Comparison of ENCODE assay signal across 8 cellular contexts in the genomic region with DNA sequence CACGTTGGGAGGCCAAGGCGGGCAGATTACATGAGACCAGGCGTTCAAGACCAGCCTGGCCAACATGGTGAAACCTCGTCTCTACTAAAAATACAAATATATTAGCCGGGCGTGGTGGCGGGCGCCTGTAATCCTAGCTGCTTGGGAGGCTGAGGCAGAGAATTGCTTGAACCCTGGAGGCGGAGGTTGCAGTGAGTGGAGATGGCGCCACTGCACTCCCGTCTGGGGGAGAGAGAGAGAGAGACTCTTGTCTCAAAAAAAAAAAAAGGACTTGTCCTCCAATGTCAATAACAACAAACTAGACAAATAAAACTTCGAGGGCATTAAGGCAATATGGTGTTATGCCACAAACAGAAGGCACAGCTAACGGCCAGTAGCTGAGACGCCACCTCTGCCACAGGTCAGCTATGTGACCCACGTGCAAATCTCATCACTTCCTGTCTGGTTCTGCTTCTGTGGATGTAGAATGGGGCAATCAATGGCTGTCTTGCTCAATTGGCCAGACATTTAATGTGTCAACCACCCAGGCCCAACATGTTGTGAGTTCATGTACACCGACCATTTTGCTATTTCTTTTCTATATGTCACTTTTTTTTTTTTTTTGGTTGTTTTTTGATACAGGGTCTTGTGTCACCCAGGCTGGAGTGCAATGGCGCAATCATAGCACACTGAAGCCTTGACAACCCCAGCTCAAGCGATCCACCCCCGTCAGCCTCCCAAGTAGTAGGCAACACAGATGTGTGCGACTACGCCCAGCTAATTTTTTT. TPM values are rescaled to one million over a fixed set of nuclear protein-coding genes. Genes with fewer than 3 reads are reported as not detected.
DNase-seq lines count a peak whose midpoint lies in the region; ATAC-seq lines count a peak whose summit lies in the region.

No MANE protein-coding gene starts in this region.

- intact Hi-C loops in posterior vena cava (cut with DNase I): no loop called here

- peak overlapping the region; percentile 93 for H3K4me3 ChIP-seq in MG63

- peak overlapping the region; percentile 90 to 97 for H3K4me3 Mint-ChIP-seq in activated T-cell treated with anti-CD3 and anti-CD28 coated beads, Interleukin-2, amount 50 U/mL, for 72 hours

- H3K27ac Mint-ChIP-seq in activated T-cell treated with anti-CD3 and anti-CD28 coated beads, Interleukin-2, amount 50 U/mL, for 72 hours: peak overlapping the region; percentile 98

- H3K36me3 Mint-ChIP-seq in activated T-cell treated with anti-CD3 and anti-CD28 coated beads, Interleukin-2, amount 50 U/mL, for 72 hours (ENCODE audit: insufficient read depth in 2 of 2): peaks cover 3 to 7% of the 10 kb centered on the region in 2 donors

- DNase-seq in NCI-H146 (lab: John Stamatoyannopoulos, UW) (peak; percentile 52), NCI-H146 treated with DMSO at 0.1 percent for 48 hours (lab: John Stamatoyannopoulos, UW; ENCODE audit: unreplicated experiment) (no peak), MG63 (peak; percentile 54), glomerular visceral epithelial cell (ENCODE audit: extremely low spot score) (peak; percentile 22), posterior vena cava (ENCODE audit: low spot score) (peak; percentile 85), NCI-H187 treated with DMSO at 0.1 percent for 48 hours (lab: John Stamatoyannopoulos, UW) (no peak)
- peak; percentile 17 to 27 for DNase-seq in activated T-cell treated with anti-CD3 and anti-CD28 coated beads, Interleukin-2, amount 50 U/mL, for 72 hours

- no peaks in the 10 kb centered on the region for H3K27me3 ChIP-seq in MG63

- peaks cover 29% of the 10 kb centered on the region for H3K36me3 ChIP-seq in MG63

- no peaks in the 10 kb centered on the region for H3K9me3 Mint-ChIP-seq in activated T-cell treated with anti-CD3 and anti-CD28 coated beads, Interleukin-2, amount 50 U/mL, for 72 hours

- no peak for ATAC-seq in activated T-cell treated with anti-CD3 and anti-CD28 coated beads, Interleukin-2, amount 50 U/mL, for 72 hours (replicated peaks in 1 of 2)
- ATAC-seq in GM21447 (IDR thresholded peaks at IDR 0.05; ENCODE audit: unreplicated experiment): no peak

- peaks cover 51% of the 10 kb centered on the region for H3K4me1 Mint-ChIP-seq in activated T-cell treated with anti-CD3 and anti-CD28 coated beads, Interleukin-2, amount 50 U/mL, for 72 hours (ENCODE audit: low read depth)

- H3K27me3 Mint-ChIP-seq in activated T-cell treated with anti-CD3 and anti-CD28 coated beads, Interleukin-2, amount 50 U/mL, for 72 hours (ENCODE audit: low read depth): no peaks in the 10 kb centered on the region

- no peaks in the 10 kb centered on the region for H3K9me3 ChIP-seq in MG63

RNA-seq across cellular contexts. Expression of a gene that starts 0.8 kb away (rescaled TPM):
- total RNA-seq in MG63 (2014; rRNA removed; shearing (Covaris generic); ENCODE audit: low replicate concordance): 41.0 and 47.2 TPM in 2 replicates
- 10 to 100 TPM; 34.7 to 41.5 TPM for total RNA-seq in activated T-cell treated with anti-CD3 and anti-CD28 coated beads, Interleukin-2, amount 50 U/mL, for 72 hours
- 10 to 100 TPM; 32.9 to 34.4 TPM for total RNA-seq in posterior vena cava

RNA-seq across cellular contexts. Expression of a gene that starts 53.6 kb away (rescaled TPM):
- total RNA-seq in MG63 (2014; rRNA removed; shearing (Covaris generic); ENCODE audit: low replicate concordance): 35.6 and 60.5 TPM in 2 replicates
- 100 to 1,000 TPM in 1 of 2 donors, 10 to 100 TPM in 1; 96.3 to 105 TPM for total RNA-seq in activated T-cell treated with anti-CD3 and anti-CD28 coated beads, Interleukin-2, amount 50 U/mL, for 72 hours
- 10 to 100 TPM; 51.2 to 60.9 TPM for total RNA-seq in posterior vena cava

Comparison
In these comparisons a context has a peak if more than half of its experiments do, and no peak if none do; other contexts are left out.
1. DNase-seq: peak in NCI-H146 (single experiment), MG63 (single experiment), activated T-cell treated with anti-CD3 and anti-CD28 coated beads, Interleukin-2, amount 50 U/mL, for 72 hours (2 of 2), glomerular visceral epithelial cell (single experiment) and posterior vena cava (single experiment); none in NCI-H146 treated with DMSO at 0.1 percent for 48 hours (single experiment) and NCI-H187 treated with DMSO at 0.1 percent for 48 hours (single experiment).